ENCODE assay signal across 8 cellular contexts in the genomic region with DNA sequence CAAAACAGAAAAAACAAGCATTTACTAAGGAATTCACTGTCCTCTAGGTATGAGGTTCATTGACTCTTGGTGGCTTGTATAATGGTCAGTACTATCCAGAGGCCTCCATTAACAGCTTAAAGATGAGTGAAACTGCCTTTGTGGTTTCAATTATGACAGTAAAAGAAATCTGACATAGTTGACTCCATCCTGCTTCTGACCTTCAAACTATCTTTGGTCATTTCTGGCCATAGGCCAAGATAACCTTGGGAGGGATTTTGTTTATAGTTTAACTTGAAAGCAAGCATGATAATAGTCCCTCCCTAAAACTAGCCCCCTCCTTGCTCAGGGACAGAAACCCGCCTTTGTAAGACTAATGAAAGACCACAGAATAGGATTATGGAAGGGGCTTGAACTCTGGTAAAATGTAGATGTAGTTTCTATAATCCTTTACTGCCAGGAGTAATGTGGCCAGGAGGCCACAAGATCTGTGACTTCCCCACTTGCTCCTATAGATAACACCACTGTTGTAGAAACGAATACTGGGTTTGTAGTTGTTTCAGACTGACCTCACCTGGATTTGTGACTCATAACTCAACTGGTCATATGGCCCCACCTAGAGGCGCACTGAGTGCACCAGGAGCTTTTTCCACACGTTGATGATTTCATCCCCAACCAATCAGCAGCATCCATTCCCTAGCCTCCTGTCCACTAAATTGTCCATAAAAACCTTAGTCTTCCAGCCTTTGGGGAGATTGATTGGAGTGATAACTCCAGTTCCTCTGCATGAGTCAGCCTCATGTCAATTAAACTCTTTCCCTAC. TPM values are rescaled to one million over a fixed set of nuclear protein-coding genes. Genes with fewer than 3 reads are reported as not detected.
DNase-seq lines count a peak whose midpoint lies in the region; ATAC-seq and TF ChIP-seq lines count a peak whose summit lies in the region.
"Had no signal": no experiment of that assay in that cellular context is flagged by ENCODE, and none has a peak within 500 bp of the region (broad histone marks: within the 10 kb centered on the region; RNA-seq: fewer than 3 reads in every experiment).

No MANE protein-coding gene starts in this region.

- H3K27ac Mint-ChIP-seq in neural progenitor cell, result no peak overlapping the region

- H3K4me3 Mint-ChIP-seq in neural progenitor cell, result no peak overlapping the region

- no peak overlapping the region for H3K4me2 ChIP-seq in neural progenitor cell

- H3K9ac ChIP-seq in colonic mucosa (ENCODE audit: low read depth in 2 of 2, low read length in 2 of 2) (no peak overlapping the region), neural progenitor cell (no peak overlapping the region)

- H3K4me3 ChIP-seq in GM12865 (ENCODE audit: low read depth, low read length) (no peak overlapping the region), colonic mucosa (no peak overlapping the region), neural progenitor cell (no peak overlapping the region)
- H3K4me3 ChIP-seq: skin epidermis had no signal

- intact Hi-C loops in colonic mucosa (cut with DNase I), result no loop called here

- no peaks in the 10 kb centered on the region for H3K79me2 ChIP-seq in neural progenitor cell (ENCODE audit: low read depth)

- H3K36me3 ChIP-seq in colonic mucosa (no peaks in the 10 kb centered on the region), neural progenitor cell (no peaks in the 10 kb centered on the region)

- no peaks in the 10 kb centered on the region for H3K36me3 Mint-ChIP-seq in neural progenitor cell

- H3K27me3 ChIP-seq in colonic mucosa, result no peaks in the 10 kb centered on the region
- no peaks in the 10 kb centered on the region for H3K27me3 ChIP-seq in neural progenitor cell

- no peak overlapping the region for H3K27ac ChIP-seq in colonic mucosa
- no peak overlapping the region for H3K27ac ChIP-seq in neural progenitor cell
- H3K27ac ChIP-seq: skin epidermis had no signal

- peaks cover 3% of the 10 kb centered on the region for H3F3A ChIP-seq in neural progenitor cell (ENCODE audit: low read depth)

- no peaks in the 10 kb centered on the region for H3K9me3 Mint-ChIP-seq in neural progenitor cell

- H4K20me1 ChIP-seq in neural progenitor cell (ENCODE audit: low read depth), result no peaks in the 10 kb centered on the region

- no peaks in the 10 kb centered on the region for H3K4me1 ChIP-seq in colonic mucosa
- peaks cover 4% of the 10 kb centered on the region for H3K4me1 ChIP-seq in neural progenitor cell

- H3K9me3 ChIP-seq in colonic mucosa (no peaks in the 10 kb centered on the region), neural progenitor cell (ENCODE audit: low read depth) (peaks cover 3% of the 10 kb centered on the region)

- peak; percentile 82 for DNase-seq in GM12865 (ENCODE audit: low read depth)
- peak; percentile 16 for DNase-seq in SHP77 treated with DMSO at 0.1 percent for 48 hours (lab: John Stamatoyannopoulos, UW)
- peak; percentile 78 for DNase-seq in colonic mucosa
- DNase-seq in neural progenitor cell (ENCODE audit: low spot score), result peak; percentile 47
- no peak for DNase-seq in NCI-H128 (lab: John Stamatoyannopoulos, UW; ENCODE audit: unreplicated experiment)

- TF ChIP-seq CTCF in GM12865 (IDR thresholded peaks at IDR 0.05; ENCODE audit: insufficient read depth, low read depth, low read length, missing control alignments) (peak; percentile 64), colonic mucosa (IDR thresholded peaks at IDR 0.05) (peak; percentile 38), neural progenitor cell (IDR thresholded peaks at IDR 0.05) (peak; percentile 52)

- no peak overlapping the region for H2AFZ ChIP-seq in neural progenitor cell (replicated peaks)

- ATAC-seq in GM19452 (IDR thresholded peaks at IDR 0.05; ENCODE audit: unreplicated experiment) (peak; percentile 92), HG03196 (IDR thresholded peaks at IDR 0.05; ENCODE audit: unreplicated experiment) (peak; percentile 89)

- no peaks in the 10 kb centered on the region for H3K4me1 Mint-ChIP-seq in neural progenitor cell

- peaks cover 5% of the 10 kb centered on the region for H3K27me3 Mint-ChIP-seq in neural progenitor cell (ENCODE audit: insufficient read depth, low read depth)

RNA-seq across cellular contexts. Expression of a gene that starts 8.6 kb away (rescaled TPM):
- total RNA-seq in colonic mucosa, result 1 to 10 TPM; 5.7 to 8.3 TPM
- total RNA-seq in neural progenitor cell (ENCODE audit: low replicate concordance), result 15.1 and 19.5 TPM in 2 replicates
